In genomic region chr10:84138478-84139125, GRCh38 we compare ENCODE assay signal across 8 cellular contexts. TPM values are rescaled to one million over a fixed set of nuclear protein-coding genes. Genes with fewer than 3 reads are reported as not detected.
A peak's percentile ranks its signal among the peaks of the same experiment; 100 is the strongest.
DNase-seq lines count a peak whose midpoint lies in the region; ATAC-seq, FAIRE-seq and TF ChIP-seq lines count a peak whose summit lies in the region.

No MANE protein-coding gene starts in this region.

- TF ChIP-seq POLR2A in GM12892 (IDR thresholded peaks at IDR 0.05; ENCODE audit: low read depth, low read length) (no peak), sigmoid colon (IDR thresholded peaks at IDR 0.05) (no peak)

- H3K27ac ChIP-seq in sigmoid colon: peak overlapping the region; percentile 95 to 98 (median 97)

- WGBS in sigmoid colon, 2 donors: 26 to 65% methylated on average over 20 of the region's 20 CpGs

- TF ChIP-seq EP300 in sigmoid colon (IDR thresholded peaks at IDR 0.05): no peak

- no peaks in the 10 kb centered on the region for H3K27me3 ChIP-seq in sigmoid colon

- ATAC-seq in HG03039 (IDR thresholded peaks at IDR 0.05; ENCODE audit: unreplicated experiment) (no peak), HG03196 (IDR thresholded peaks at IDR 0.05; ENCODE audit: unreplicated experiment) (no peak), GM18868 (IDR thresholded peaks at IDR 0.05; ENCODE audit: unreplicated experiment) (no peak)

- DNase-seq in GM12892 (ENCODE audit: insufficient read length): no peak
- DNase-seq in NCI-H146 treated with DMSO at 0.1 percent for 48 hours (lab: John Stamatoyannopoulos, UW; ENCODE audit: unreplicated experiment): peak; percentile 30
- peak; percentile 79 to 80 for DNase-seq in activated T-cell treated with anti-CD3 and anti-CD28 coated beads, Interleukin-2, amount 50 U/mL, for 48 hours
- peak in 1 of 2 donors; percentile 1 for DNase-seq in foreskin fibroblast
- DNase-seq in sigmoid colon: no peak

- intact Hi-C loops in sigmoid colon (cut with DNase I): loop anchor here (5.0 kb wide), 1 partner anchor 61 kb away; no protein-coding TSS in a partner anchor

- TF ChIP-seq CTCF in foreskin fibroblast (IDR thresholded peaks at IDR 0.05; ENCODE audit: low read depth, low read length): no peak
- TF ChIP-seq CTCF in sigmoid colon (IDR thresholded peaks at IDR 0.05): no peak

- H3K36me3 ChIP-seq in sigmoid colon: peaks cover 0 to 24% (median 9%) of the 10 kb centered on the region in 4 donors

- H3K9me3 ChIP-seq in sigmoid colon: no peaks in the 10 kb centered on the region

- H3K4me1 ChIP-seq in sigmoid colon: peaks cover 0 to 21% (median 16%) of the 10 kb centered on the region in 4 donors

- peak overlapping the region; percentile 60 to 96 for H3K4me3 ChIP-seq in foreskin fibroblast (ENCODE audit: low read depth in 1 of 2, low read length in 2 of 2)
- peak overlapping the region; percentile 30 to 99 (median 96) for H3K4me3 ChIP-seq in sigmoid colon

- FAIRE-seq in GM12892 (lab: Jason Lieb, UNC): peak; percentile 17

RNA-seq across cellular contexts. Expression of gene GHITM, which starts 0.7 kb away (rescaled TPM):
- 163 TPM for polyA plus RNA-seq in GM12892 (2012; ENCODE audit: missing spikeins)
- 100 to 1,000 TPM; 140 to 212 (median 186) TPM for total RNA-seq in sigmoid colon
- polyA plus RNA-seq in sigmoid colon: 100 to 1,000 TPM; 277 to 618 (median 342) TPM

RNA-seq across cellular contexts. Expression of gene GPR15LG, which starts 35.0 kb away (rescaled TPM):
- 1.5 TPM for polyA plus RNA-seq in GM12892 (2012; ENCODE audit: missing spikeins)
- total RNA-seq in sigmoid colon: not detected
- 100 to 1,000 TPM; 293 to 652 (median 324) TPM for polyA plus RNA-seq in sigmoid colon

RNA-seq across cellular contexts. Expression of gene CDHR1, which starts 55.7 kb away (rescaled TPM):
- 1.2 TPM for polyA plus RNA-seq in GM12892 (2012; ENCODE audit: missing spikeins)
- 1 to 10 TPM in 1 of 4 donors, under 1 TPM in 3; 0.27 to 3.0 (median 0.34) TPM for total RNA-seq in sigmoid colon
- 10 to 100 TPM in 1 of 3 donors, 1 to 10 TPM in 2; 2.4 to 26.6 (median 6.2) TPM for polyA plus RNA-seq in sigmoid colon

Comparison
In these comparisons a context has a peak if more than half of its experiments do, and no peak if none do; other contexts are left out.
1. DNase-seq: peak in NCI-H146 treated with DMSO at 0.1 percent for 48 hours (single experiment) and activated T-cell treated with anti-CD3 and anti-CD28 coated beads, Interleukin-2, amount 50 U/mL, for 48 hours (2 of 2); none in GM12892 (single experiment) and sigmoid colon (single experiment).